In the genomic region with DNA sequence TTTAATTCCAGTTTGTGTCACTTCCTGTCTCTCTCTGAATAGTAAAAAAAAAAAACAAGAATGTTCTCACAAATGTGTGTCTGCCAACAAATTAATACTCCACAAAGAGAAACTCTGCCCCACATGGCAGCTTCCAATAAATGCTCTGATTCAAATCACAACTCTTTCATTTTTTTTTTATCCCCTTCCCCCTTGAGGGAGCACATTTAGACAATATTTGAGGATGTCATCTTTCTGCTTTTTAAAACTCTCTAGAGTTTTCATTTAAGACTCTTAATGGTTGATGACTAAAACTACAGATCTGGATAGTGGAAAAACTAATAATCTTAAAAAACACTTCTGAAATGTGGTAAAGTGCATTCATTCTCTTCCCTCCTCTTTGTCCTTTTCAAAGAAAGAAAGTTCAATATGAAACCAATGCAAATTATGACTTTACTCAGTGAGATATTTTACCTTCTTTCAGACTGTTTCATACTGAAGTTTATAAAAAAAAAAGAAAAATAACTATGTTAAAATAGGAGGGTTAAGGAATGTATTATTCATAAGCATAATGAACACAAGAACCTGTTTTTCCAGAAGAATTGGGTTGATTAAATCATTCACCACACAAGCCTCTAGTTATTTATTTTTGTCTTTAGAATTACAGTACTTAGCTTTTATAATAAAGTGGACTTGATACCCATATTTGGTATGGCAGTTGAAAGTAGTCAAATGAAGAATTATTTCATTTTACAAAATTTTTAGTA, we compare ENCODE assay signal across 8 cellular contexts. TPM values are rescaled to one million over a fixed set of nuclear protein-coding genes. Genes with fewer than 3 reads are reported as not detected.
A peak's percentile ranks its signal among the peaks of the same experiment; 100 is the strongest.
DNase-seq lines count a peak whose midpoint lies in the region; ATAC-seq and TF ChIP-seq lines count a peak whose summit lies in the region.

No MANE protein-coding gene starts in this region.

- H3K4me1 ChIP-seq in SJCRH30: peaks cover 13% of the 10 kb centered on the region
- peaks cover 3% of the 10 kb centered on the region; the same call in 1 of the 2 replicates for H3K4me1 ChIP-seq in BE2C

- no peaks in the 10 kb centered on the region for H3K27me3 ChIP-seq in SJCRH30
- no peaks in the 10 kb centered on the region for H3K27me3 ChIP-seq in BE2C

- intact Hi-C loops in sciatic nerve (cut with DNase I): no loop called here

- H3K4me3 ChIP-seq in fibroblast of pulmonary artery (replicated peaks; ENCODE audit: low read depth, low read length): peak overlapping the region; percentile 43
- no peak overlapping the region for H3K4me3 ChIP-seq in SJCRH30
- H3K4me3 ChIP-seq in BE2C (ENCODE audit: low read depth, low read length): no peak overlapping the region

- DNase-seq in activated CD4-positive, CD25-positive, alpha-beta regulatory T cell treated with anti-CD3 and anti-CD28 coated beads, Interleukin-2, amount 50 U/mL, for 72 hours: no peak
- DNase-seq in fibroblast of pulmonary artery (ENCODE audit: low read depth) (peak; percentile 83), sciatic nerve (ENCODE audit: low spot score) (no peak), SJCRH30 (no peak), BE2C (no peak)

- peaks cover 20% of the 10 kb centered on the region; the same call in 1 of the 2 replicates for H3K36me3 ChIP-seq in SJCRH30
- H3K36me3 ChIP-seq in BE2C: peaks cover 4% of the 10 kb centered on the region

- H3K9me3 ChIP-seq in SJCRH30 (replicated peaks): no peaks in the 10 kb centered on the region
- no peaks in the 10 kb centered on the region for H3K9me3 ChIP-seq in BE2C

- ATAC-seq in activated CD4-positive, CD25-positive, alpha-beta regulatory T cell treated with anti-CD3 and anti-CD28 coated beads, Interleukin-2, amount 50 U/mL, for 24 hours: peak; percentile 78 to 80
- ATAC-seq in HG02973 (IDR thresholded peaks at IDR 0.05; ENCODE audit: unreplicated experiment): peak; percentile 49
- ATAC-seq in sciatic nerve: peak; percentile 77

- TF ChIP-seq CTCF in VCaP (conservative IDR thresholded peaks at IDR 0.05) (peak; percentile 33), fibroblast of pulmonary artery (IDR thresholded peaks at IDR 0.05; ENCODE audit: low read length, missing control alignments) (peak; percentile 28), BE2C (IDR thresholded peaks at IDR 0.05; ENCODE audit: low read depth, low read length) (no peak)

- peak overlapping the region; percentile 86 for H3K27ac ChIP-seq in VCaP
- H3K27ac ChIP-seq in SJCRH30: no peak overlapping the region

RNA-seq across cellular contexts. Expression of a gene that starts 42.4 kb away (rescaled TPM):
- total RNA-seq in sciatic nerve: 63.8 TPM
- 10.3 and 10.5 TPM in 2 replicates for total RNA-seq in SJCRH30 (2014; rRNA removed; shearing (Covaris generic))
- 7.2 TPM for polyA plus RNA-seq in BE2C (2012; ENCODE audit: insufficient read depth, insufficient read length, low read depth)
